ENCODE assay signal across 1 cellular context in the genomic region with DNA sequence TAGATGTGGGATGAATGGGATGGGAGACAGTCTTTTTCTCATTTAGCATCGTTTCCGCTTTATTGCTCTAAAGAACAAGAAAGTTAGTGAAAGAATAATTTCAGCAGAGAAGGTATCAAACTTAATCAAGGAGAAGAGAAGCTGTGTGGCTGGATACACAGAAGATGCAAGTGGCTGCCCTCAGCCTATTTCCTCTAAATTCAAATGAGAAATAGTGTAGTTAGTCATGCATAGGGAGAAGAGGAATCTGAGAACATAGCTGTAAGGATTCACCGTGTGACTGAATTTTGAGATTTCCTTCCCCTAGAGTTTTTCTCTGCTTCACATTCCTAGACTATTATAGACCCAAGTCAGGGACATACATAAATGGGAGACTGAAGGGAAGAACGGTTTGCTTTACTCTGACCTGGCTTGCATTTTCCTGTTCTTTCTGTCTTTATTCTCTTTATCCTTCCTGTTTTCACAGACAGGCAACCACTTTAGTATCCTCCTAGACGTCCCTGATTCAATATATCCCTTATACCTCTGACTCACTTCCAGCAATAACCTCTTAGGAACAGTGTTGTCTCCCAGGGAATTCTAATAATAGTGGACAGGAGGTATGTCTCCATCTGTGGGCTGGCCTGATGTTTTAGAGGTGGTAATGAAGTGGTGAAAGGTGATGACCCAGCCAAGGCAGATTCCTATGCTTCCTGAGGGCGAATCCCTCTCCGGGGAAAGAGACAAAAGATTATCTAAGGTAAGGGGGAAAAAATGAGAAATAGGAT.
TF ChIP-seq lines count a peak whose summit lies in the region.

No MANE protein-coding gene starts in this region.

TF ChIP-seq in H1, 55 proteins besides CTCF, POLR2A, EP300 and RAD21:
- TF ChIP-seq ASH2L (IDR thresholded peaks at IDR 0.05; ENCODE audit: low read length): no peak
- TF ChIP-seq POU5F1 (IDR thresholded peaks at IDR 0.05; ENCODE audit: low read depth, low read length): no peak
- no peak for TF ChIP-seq RNF2 (IDR thresholded peaks at IDR 0.05; ENCODE audit: borderline replicate concordance, low read depth, low read length, missing control alignments, poor library complexity, severe bottlenecking)
- TF ChIP-seq CHD7 (IDR thresholded peaks at IDR 0.05; ENCODE audit: insufficient replicate concordance, low read length): no peak
- TF ChIP-seq CREB1 (IDR thresholded peaks at IDR 0.05): no peak
- no peak for TF ChIP-seq ZNF274 (IDR thresholded peaks at IDR 0.05; ENCODE audit: borderline replicate concordance, extremely low read depth, low read length)
- TF ChIP-seq, protein P1, sequence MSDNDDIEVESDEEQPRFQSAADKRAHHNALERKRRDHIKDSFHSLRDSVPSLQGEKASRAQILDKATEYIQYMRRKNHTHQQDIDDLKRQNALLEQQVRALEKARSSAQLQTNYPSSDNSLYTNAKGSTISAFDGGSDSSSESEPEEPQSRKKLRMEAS (IDR thresholded peaks at IDR 0.05): no peak
- TF ChIP-seq USF2 (IDR thresholded peaks at IDR 0.05; ENCODE audit: low read length): no peak
- TF ChIP-seq SRF (IDR thresholded peaks at IDR 0.05; ENCODE audit: low read depth, low read length): no peak
- TF ChIP-seq SP2 (IDR thresholded peaks at IDR 0.05; ENCODE audit: low read length): no peak
- no peak for TF ChIP-seq BACH1 (IDR thresholded peaks at IDR 0.05; ENCODE audit: low read length)
- TF ChIP-seq CBX8 (IDR thresholded peaks at IDR 0.05; ENCODE audit: borderline replicate concordance, low read depth, low read length): no peak
- TF ChIP-seq HDAC6 (IDR thresholded peaks at IDR 0.05; ENCODE audit: low read depth, low read length): no peak
- TF ChIP-seq CBX5 (IDR thresholded peaks at IDR 0.05; ENCODE audit: low read depth, low read length): no peak
- no peak for TF ChIP-seq SUZ12 (IDR thresholded peaks at IDR 0.05; ENCODE audit: low read length)
- no peak for TF ChIP-seq EZH2 (IDR thresholded peaks at IDR 0.05; ENCODE audit: low read depth, low read length, severe bottlenecking)
- no peak for TF ChIP-seq BRCA1 (IDR thresholded peaks at IDR 0.05; ENCODE audit: low read depth, low read length)
